In genomic region chr11:102319544-102319943, GRCh38 we compare ENCODE assay signal across 15 cellular contexts. TPM values are rescaled to one million over a fixed set of nuclear protein-coding genes. Genes with fewer than 3 reads are reported as not detected.
DNase-seq lines count a peak whose midpoint lies in the region; ATAC-seq, FAIRE-seq and TF ChIP-seq lines count a peak whose summit lies in the region.
"Had no signal": no experiment of that assay in that cellular context is flagged by ENCODE, and none has a peak within 500 bp of the region (broad histone marks: within the 10 kb centered on the region; RNA-seq: fewer than 3 reads in every experiment).

No MANE protein-coding gene starts in this region.

- in situ Hi-C loops in Panc1 (cut with HindIII; ENCODE audit: low pct_unique_long_range_greater_than_20kb, low sequenced_read_pairs), result no loop called here

- peaks cover 56% of the 10 kb centered on the region for H3K36me3 Mint-ChIP-seq in activated naive CD4-positive, alpha-beta T cell treated with anti-CD3 and anti-CD28 coated beads for 36 hours (ENCODE audit: low read depth)

- peaks cover 61% of the 10 kb centered on the region for H3K4me1 Mint-ChIP-seq in activated naive CD4-positive, alpha-beta T cell treated with anti-CD3 and anti-CD28 coated beads for 36 hours (ENCODE audit: low read depth)

- peak overlapping the region; percentile 98 for H3K27ac Mint-ChIP-seq in activated naive CD4-positive, alpha-beta T cell treated with anti-CD3 and anti-CD28 coated beads for 36 hours
- H3K27ac Mint-ChIP-seq: nephron had no signal

- no peak for TF ChIP-seq CTCF in Panc1 (IDR thresholded peaks at IDR 0.05)
- no peak for TF ChIP-seq CTCF in epithelial cell of proximal tubule (conservative IDR thresholded peaks at IDR 0.05; ENCODE audit: low read depth, low read length)
- no peak for TF ChIP-seq CTCF in tibial nerve (IDR thresholded peaks at IDR 0.05)
- no peak for TF ChIP-seq CTCF in D721Med (IDR thresholded peaks at IDR 0.05; ENCODE audit: insufficient read depth, missing control alignments)

- H3K27me3 Mint-ChIP-seq in activated naive CD4-positive, alpha-beta T cell treated with anti-CD3 and anti-CD28 coated beads for 36 hours (ENCODE audit: low read depth), result no peaks in the 10 kb centered on the region

- H3K4me3 ChIP-seq in Panc1 (ENCODE audit: low read depth in 2 of 2, low read length in 2 of 2) (peak overlapping the region; percentile 57 to 81), epithelial cell of proximal tubule (ENCODE audit: low read depth, low read length) (peak overlapping the region; percentile 75), tibial nerve (peak overlapping the region in 2 of 4 donors; percentile 58 to 66)
- H3K4me3 ChIP-seq: uterus had no signal

- H3K9me3 Mint-ChIP-seq in activated naive CD4-positive, alpha-beta T cell treated with anti-CD3 and anti-CD28 coated beads for 36 hours, result no peaks in the 10 kb centered on the region
- H3K9me3 Mint-ChIP-seq: nephron had no signal

- intact Hi-C loops in activated naive CD4-positive, alpha-beta T cell treated with anti-CD3 and anti-CD28 coated beads for 36 hours (cut with micrococcal nuclease), result no loop called here
- intact Hi-C loops in Panc1 (cut with micrococcal nuclease; ENCODE audit: unreplicated experiment), result loop anchor here (2.0 to 10.0 kb wide), 2 partner anchors 31 to 405 kb away; partner anchors contain the start of genes ANGPTL5 and CEP126

- H3K27ac ChIP-seq in Panc1 (ENCODE audit: low read length) (peak overlapping the region; percentile 93), tibial nerve (peak overlapping the region; percentile 74 to 91 (median 89))
- H3K27ac ChIP-seq: HL-60, VCaP had no signal

- no peak for FAIRE-seq in D721Med (lab: Jason Lieb, UNC)

- no peak for TF ChIP-seq EP300 in tibial nerve (IDR thresholded peaks at IDR 0.05)

- BruUV-seq in Panc1 (replicated peaks; lab: Mats Ljungman, UMichigan), result no TSS peak

- no peak for DNase-seq in activated naive CD4-positive, alpha-beta T cell treated with anti-CD3 and anti-CD28 coated beads for 36 hours
- no peak for DNase-seq in activated naive CD4-positive, alpha-beta T cell treated with anti-CD3 and anti-CD28 coated beads, Interleukin-2, amount 50 U/mL, for 16 hours
- DNase-seq in Panc1 (ENCODE audit: low read depth, low spot score) (no peak), epithelial cell of proximal tubule (ENCODE audit: low read depth) (no peak), tibial nerve (ENCODE audit: low spot score in 2 of 2) (no peak), mesenteric fat pad (ENCODE audit: low spot score) (no peak), D721Med (ENCODE audit: insufficient read length, low spot score) (no peak), GDM1 (lab: John Stamatoyannopoulos, UW) (no peak)
- DNase-seq: NCI-H446, Right ventricle myocardium superior, uterus had no signal

- no peak for TF ChIP-seq POLR2A in tibial nerve (IDR thresholded peaks at IDR 0.05)

- peaks cover 4% of the 10 kb centered on the region; the same call in 1 of the 2 replicates for H3K36me3 ChIP-seq in Panc1 (ENCODE audit: control insufficient read depth, insufficient read depth, low read length)
- no peaks in the 10 kb centered on the region for H3K36me3 ChIP-seq in tibial nerve
- H3K36me3 ChIP-seq: uterus had no signal

- ATAC-seq in Panc1, result no peak
- ATAC-seq: sciatic nerve had no signal

- H3K9me3 ChIP-seq in Panc1 (ENCODE audit: control insufficient read depth, insufficient read depth, low read depth, low read length) (no peaks in the 10 kb centered on the region), tibial nerve (no peaks in the 10 kb centered on the region)
- H3K9me3 ChIP-seq: uterus had no signal

- POLR2A ChIA-PET in Panc1 (lab: Charles Lee), result interaction anchor here (0.7 kb wide), 1 partner anchor 26 kb away, joined by 11 read pairs; no protein-coding TSS in a partner anchor

- CTCF ChIA-PET in activated naive CD4-positive, alpha-beta T cell treated with anti-CD3 and anti-CD28 coated beads for 36 hours (lab: Charles Lee), result interaction anchor here (0.7 to 5.3 kb wide), 9 partner anchors 9 to 347 kb away, joined by 3 to 124 read pairs (median 4); no protein-coding TSS in a partner anchor
- CTCF ChIA-PET in Panc1 (lab: Charles Lee), result interaction anchor here (0.8 kb wide), 1 partner anchor 22 kb away, joined by 3 read pairs; no protein-coding TSS in a partner anchor

- H3K4me1 ChIP-seq in Panc1 (ENCODE audit: control insufficient read depth, insufficient read depth, low read length) (peaks cover 57% of the 10 kb centered on the region), tibial nerve (peaks cover 0 to 67% (median 28%) of the 10 kb centered on the region in 4 donors)
- H3K4me1 ChIP-seq: uterus had no signal

- no peaks in the 10 kb centered on the region for H3K27me3 ChIP-seq in Panc1 (ENCODE audit: control insufficient read depth, insufficient read depth, low read length)
- H3K27me3 ChIP-seq in tibial nerve, result no peaks in the 10 kb centered on the region
- H3K27me3 ChIP-seq: uterus had no signal

- 75 to 76% methylated on average over 2 of the region's 2 CpGs for WGBS in tibial nerve, 2 donors

- H3K4me3 Mint-ChIP-seq in activated naive CD4-positive, alpha-beta T cell treated with anti-CD3 and anti-CD28 coated beads for 36 hours, result peak overlapping the region; percentile 96
- H3K4me3 Mint-ChIP-seq: nephron had no signal

RNA-seq across cellular contexts. Expression of gene BIRC3, which starts 2.3 kb away (rescaled TPM):
- 100 to 1,000 TPM; 100 to 105 TPM for total RNA-seq in activated naive CD4-positive, alpha-beta T cell treated with anti-CD3 and anti-CD28 coated beads for 36 hours
- total RNA-seq in Panc1 (2021; ENCODE audit: unreplicated experiment) (65.4 TPM), epithelial cell of proximal tubule (17.3 and 17.8 TPM in 2 replicates), tibial nerve (10 to 100 TPM; 12.9 to 28.2 (median 20.3) TPM), mesenteric fat pad (5.3 TPM)
- polyA plus RNA-seq in Panc1 (2012; ENCODE audit: insufficient read length), result 29.2 TPM

RNA-seq across cellular contexts. Expression of gene BIRC2, which starts 27.5 kb away (rescaled TPM):
- 10 to 100 TPM; 26.6 to 26.9 TPM for total RNA-seq in activated naive CD4-positive, alpha-beta T cell treated with anti-CD3 and anti-CD28 coated beads for 36 hours
- total RNA-seq in Panc1 (2021; ENCODE audit: unreplicated experiment), result 76.8 TPM
- polyA plus RNA-seq in Panc1 (2012; ENCODE audit: insufficient read length), result 29.4 TPM
- 58.3 and 85.3 TPM in 2 replicates for total RNA-seq in epithelial cell of proximal tubule
- 10 to 100 TPM; 39.0 to 74.5 (median 51.4) TPM for total RNA-seq in tibial nerve
- total RNA-seq in mesenteric fat pad, result 43.1 TPM
